Comparison of ENCODE assay signal across 1 cellular context in the genomic region with DNA sequence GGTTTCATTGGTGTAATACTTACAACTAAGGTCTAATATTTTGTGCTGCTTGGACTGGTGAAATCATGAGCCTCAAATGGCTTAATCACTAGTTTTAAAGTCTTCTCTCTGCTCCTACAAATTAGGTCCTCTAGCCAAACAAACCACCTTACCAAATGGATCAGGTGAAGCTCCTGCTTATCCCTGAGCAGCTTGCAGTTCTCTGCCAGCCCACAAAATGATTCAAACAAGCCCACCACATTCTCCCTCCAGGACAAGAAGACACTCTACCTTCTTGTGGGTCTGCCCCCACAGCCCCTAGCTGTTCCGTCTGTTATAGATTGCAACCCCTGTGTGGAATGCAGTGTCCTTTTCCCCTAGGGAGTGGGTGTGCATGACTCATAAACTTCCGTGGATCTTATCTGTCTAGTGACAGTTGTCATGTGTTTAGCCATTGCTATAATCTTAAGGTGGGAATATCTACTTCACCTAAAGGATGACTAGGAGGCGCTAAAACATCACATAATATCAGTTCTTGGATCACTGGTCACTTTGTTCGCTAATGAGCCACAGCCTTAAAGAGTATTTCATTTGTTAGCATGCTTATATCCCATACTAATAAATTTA.
TF ChIP-seq lines count a peak whose summit lies in the region.

No MANE protein-coding gene starts in this region.

TF ChIP-seq in GM12878, 131 proteins besides CTCF, POLR2A, EP300 and RAD21:
- TF ChIP-seq ZNF207 (IDR thresholded peaks at IDR 0.05; ENCODE audit: borderline replicate concordance) (no peak), SMC3 (IDR thresholded peaks at IDR 0.05; ENCODE audit: borderline replicate concordance, low read length) (peak; percentile 41; the same call in 1 of the 2 replicates)
